ENCODE assay signal across 7 cellular contexts in the genomic region with DNA sequence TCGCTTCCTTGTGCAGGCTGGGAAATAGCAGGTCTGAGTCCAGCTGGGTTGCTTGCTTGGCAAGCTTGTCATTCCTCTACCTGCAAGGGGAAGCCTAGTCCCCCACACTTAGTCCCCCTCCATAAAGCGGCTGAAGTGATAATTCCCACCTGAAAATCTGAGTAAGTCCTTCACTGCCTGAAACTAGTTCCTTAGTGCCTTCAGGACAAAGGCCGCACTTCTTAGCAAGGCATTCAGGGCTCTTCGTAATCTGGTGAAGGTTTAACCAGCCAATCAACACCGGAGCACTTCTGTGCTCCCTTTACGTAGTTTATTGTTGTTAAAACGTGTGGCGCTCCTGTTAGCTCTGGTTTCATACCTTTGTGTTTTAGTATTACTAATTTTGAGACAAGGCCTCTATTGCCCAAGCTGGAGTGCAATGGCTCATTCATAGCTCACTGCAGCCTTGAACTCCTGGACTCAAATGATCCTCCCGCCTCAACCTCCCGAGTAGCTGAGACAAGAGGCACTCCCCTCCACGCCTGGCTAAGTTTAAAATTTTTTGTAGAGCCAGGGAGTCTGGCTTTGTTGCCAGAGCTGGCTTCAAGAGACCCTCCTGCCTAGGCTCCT. TPM values are rescaled to one million over a fixed set of nuclear protein-coding genes. Genes with fewer than 3 reads are reported as not detected.
DNase-seq lines count a peak whose midpoint lies in the region; ATAC-seq and TF ChIP-seq lines count a peak whose summit lies in the region.

No MANE protein-coding gene starts in this region.

- peak overlapping the region; percentile 99 for H3K9ac ChIP-seq in skeletal muscle satellite cell (ENCODE audit: low read depth, low read length)

- peak overlapping the region; percentile 100 for H3K4me3 ChIP-seq in SJSA1
- peak overlapping the region; percentile 68 for H3K4me3 ChIP-seq in fibroblast of villous mesenchyme (ENCODE audit: low read depth, low read length)
- peak overlapping the region; percentile 96 for H3K4me3 ChIP-seq in skeletal muscle satellite cell (ENCODE audit: low read length)

- H3K27ac ChIP-seq in SJSA1 = peak overlapping the region; percentile 91

- H3K27me3 ChIP-seq in SJSA1 (replicated peaks) (no peaks in the 10 kb centered on the region), skeletal muscle satellite cell (ENCODE audit: control insufficient read depth, insufficient read depth, low read length) (no peaks in the 10 kb centered on the region)

- H3K36me3 ChIP-seq in SJSA1 (peaks cover 15% of the 10 kb centered on the region), skeletal muscle satellite cell (ENCODE audit: insufficient read depth, low read length) (no peaks in the 10 kb centered on the region)

- ATAC-seq in GM21825 (IDR thresholded peaks at IDR 0.05; ENCODE audit: unreplicated experiment) (peak; percentile 20), GM18868 (IDR thresholded peaks at IDR 0.05; ENCODE audit: unreplicated experiment) (no peak)

- peak overlapping the region; percentile 81 for H3K4me2 ChIP-seq in skeletal muscle satellite cell (ENCODE audit: low read length)

- H3K4me1 ChIP-seq in SJSA1 (replicated peaks) (peaks cover 18% of the 10 kb centered on the region), skeletal muscle satellite cell (ENCODE audit: control insufficient read depth, insufficient read depth, low read length) (peaks cover 12% of the 10 kb centered on the region)

- DNase-seq in SJSA1 (ENCODE audit: low read depth in 1 of 2, low spot score in 2 of 2) (no peak), fibroblast of villous mesenchyme (ENCODE audit: low read depth) (peak; percentile 22), NCI-H510A (lab: John Stamatoyannopoulos, UW) (no peak), NCI-H1436 (lab: John Stamatoyannopoulos, UW) (no peak)

- TF ChIP-seq CTCF in fibroblast of villous mesenchyme (IDR thresholded peaks at IDR 0.05; ENCODE audit: insufficient read depth, low read depth, low read length) = no peak

- H3K9me3 ChIP-seq in SJSA1 (replicated peaks) = peaks cover 5% of the 10 kb centered on the region; the same call in 1 of the 2 replicates
- H3K9me3 ChIP-seq in skeletal muscle satellite cell (replicated peaks; ENCODE audit: low read length) = no peaks in the 10 kb centered on the region

RNA-seq across cellular contexts. Expression of a gene that starts 0.8 kb away (rescaled TPM):
- total RNA-seq in SJSA1 (2014; rRNA removed; shearing (Covaris generic)) = 6.4 and 10.6 TPM in 2 replicates
- 13.0 and 13.2 TPM in 2 replicates for total RNA-seq in fibroblast of villous mesenchyme
- 10.5 and 12.4 TPM in 2 replicates for total RNA-seq in skeletal muscle satellite cell (2012; rRNA removed)

RNA-seq across cellular contexts. Expression of a gene that starts 9.2 kb away (rescaled TPM):
- total RNA-seq in SJSA1 (2014; rRNA removed; shearing (Covaris generic)) = not detected in 2 replicates
- total RNA-seq in fibroblast of villous mesenchyme = not detected in 2 replicates
- total RNA-seq in skeletal muscle satellite cell (2012; rRNA removed) = 1.0 TPM in 1 of 2 replicates, not detected in the other

RNA-seq across cellular contexts. Expression of a gene that starts 21.0 kb away (rescaled TPM):
- total RNA-seq in SJSA1 (2014; rRNA removed; shearing (Covaris generic)) = 52.2 and 76.1 TPM in 2 replicates
- total RNA-seq in fibroblast of villous mesenchyme = 60.6 and 85.1 TPM in 2 replicates
- 50.0 and 55.0 TPM in 2 replicates for total RNA-seq in skeletal muscle satellite cell (2012; rRNA removed)

RNA-seq across cellular contexts. Expression of a gene that starts 37.8 kb away (rescaled TPM):
- 0.09 and 0.29 TPM in 2 replicates for total RNA-seq in SJSA1 (2014; rRNA removed; shearing (Covaris generic))
- 1.3 TPM in 1 of 2 replicates, not detected in the other for total RNA-seq in fibroblast of villous mesenchyme
- 0.51 and 1.3 TPM in 2 replicates for total RNA-seq in skeletal muscle satellite cell (2012; rRNA removed)

RNA-seq across cellular contexts. Expression of a gene that starts 42.8 kb away (rescaled TPM):
- total RNA-seq in SJSA1 (2014; rRNA removed; shearing (Covaris generic)) = 50.1 and 147 TPM in 2 replicates
- total RNA-seq in fibroblast of villous mesenchyme = 54.0 and 72.8 TPM in 2 replicates
- 43.6 and 45.0 TPM in 2 replicates for total RNA-seq in skeletal muscle satellite cell (2012; rRNA removed)
